Comparison of ENCODE assay signal across 26 cellular contexts in genomic region chr18:28974504-28974903, GRCh38.
"Had no signal": no experiment of that assay in that cellular context is flagged by ENCODE, and none has a peak within 500 bp of the region (broad histone marks: within the 10 kb centered on the region; RNA-seq: fewer than 3 reads in every experiment).

No MANE protein-coding gene starts in this region.

- DNase-seq: activated CD4-positive, alpha-beta memory T cell treated with anti-CD3 and anti-CD28 coated beads, Interleukin-2, amount 10 ng/mL, durations not matched to agents 7 days and 5 days; activated CD4-positive, alpha-beta T cell treated with anti-CD3 and anti-CD28 coated beads for 36 hours; activated CD4-positive, alpha-beta T cell treated with anti-CD3 and anti-CD28 coated beads, Interleukin-2, amount 50 U/mL, for 1 hour; activated gamma-delta T cell treated with Interleukin-2 at 50 U/mL for 16 hours; activated naive CD4-positive, alpha-beta T cell treated with anti-CD3 and anti-CD28 coated beads, Interleukin-2, amount 50 U/mL, for 16 hours; activated naive CD8-positive, alpha-beta T cell treated with anti-CD3 and anti-CD28 coated beads, Interleukin-2, amount 10 ng/mL, durations not matched to agents 7 days and 5 days; activated T-cell treated with anti-CD3 and anti-CD28 coated beads, Interleukin-2, amount 50 U/mL, for 72 hours; adrenal gland; anterior cingulate cortex; central memory CD4-positive, alpha-beta T cell; NCI-H1092; NCI-H1417 treated with DMSO at 0.1 percent for 48 hours; NCI-H1694; NCI-H2029; NCI-H345; NCI-H510A; NCI-H526 treated with DMSO at 0.1 percent for 48 hours; NCI-H82; Right ventricle myocardium superior; SJCRH30; SK-N-SH; T-helper 1 cell; WERI-Rb-1 had no signal

- H3K9me3 ChIP-seq: breast epithelium, SJCRH30 had no signal

- H3K4me1 ChIP-seq: adrenal gland, breast epithelium, SJCRH30 had no signal

- H3K27ac ChIP-seq: adrenal gland, breast epithelium, RWPE1, SJCRH30, WERI-Rb-1 had no signal

- H3K4me2 ChIP-seq: SK-N-SH had no signal

- ATAC-seq: activated CD4-positive, alpha-beta T cell treated with anti-CD3 and anti-CD28 coated beads for 36 hours; activated T-cell treated with anti-CD3 and anti-CD28 coated beads, Interleukin-2, amount 50 U/mL, for 72 hours; Panc1 had no signal

- H3K36me3 ChIP-seq: adrenal gland, breast epithelium, SJCRH30, WERI-Rb-1 had no signal

- H3K4me3 ChIP-seq: adrenal gland, breast epithelium, SJCRH30 had no signal

- H3K9me2 ChIP-seq: SK-N-SH had no signal

- H3K9ac ChIP-seq: SK-N-SH had no signal

- H3K27me3 ChIP-seq: adrenal gland, breast epithelium, SJCRH30 had no signal
